ENCODE assay signal across 26 cellular contexts in genomic region chr1:219574484-219575087, GRCh38.
"Had no signal": no experiment of that assay in that cellular context is flagged by ENCODE, and none has a peak within 500 bp of the region (broad histone marks: within the 10 kb centered on the region; RNA-seq: fewer than 3 reads in every experiment).

No MANE protein-coding gene starts in this region.

- H3K4me3 ChIP-seq: body of pancreas, lower lobe of right lung, sigmoid colon, smooth muscle cell, testis, uterus had no signal

- H3K27ac Mint-ChIP-seq: activated CD4-positive, alpha-beta T cell treated with anti-CD3 and anti-CD28 coated beads, Interleukin-2, amount 10 ng/mL, durations not matched to agents 7 days and 5 days; activated CD8-positive, alpha-beta memory T cell treated with anti-CD3 and anti-CD28 coated beads, Interleukin-2, amount 10 ng/mL, durations not matched to agents 7 days and 5 days; activated CD8-positive, alpha-beta T cell treated with anti-CD3 and anti-CD28 coated beads for 36 hours; activated naive CD8-positive, alpha-beta T cell treated with anti-CD3 and anti-CD28 coated beads, Interleukin-2, amount 50 U/mL, for 24 hours; dendritic cell treated with granulocyte-macrophage colony-stimulating factor and Interleukin-4, amounts not matched to agents 40 ng/mL and 50 ng/mL, for 4 days; naive B cell; stimulated activated memory B cell treated with anti-CD40 and anti-IgM and Interleukin-4, amounts not matched to agents 10 μg/mL and 1 μg/mL and 100 μg/mL, for 72 hours had no signal

- ATAC-seq: activated CD8-positive, alpha-beta memory T cell treated with anti-CD3 and anti-CD28 coated beads, Interleukin-2, amount 10 ng/mL, durations not matched to agents 7 days and 5 days; activated CD8-positive, alpha-beta T cell treated with anti-CD3 and anti-CD28 coated beads for 36 hours; activated naive CD8-positive, alpha-beta T cell treated with anti-CD3 and anti-CD28 coated beads, Interleukin-2, amount 50 U/mL, for 24 hours; body of pancreas; foreskin keratinocyte; left lobe of liver; lower lobe of right lung; stimulated activated memory B cell treated with anti-CD40 and anti-IgM and Interleukin-4, amounts not matched to agents 10 μg/mL and 1 μg/mL and 100 μg/mL, for 72 hours had no signal

- H3K4me3 Mint-ChIP-seq: activated CD4-positive, alpha-beta T cell treated with anti-CD3 and anti-CD28 coated beads, Interleukin-2, amount 10 ng/mL, durations not matched to agents 7 days and 5 days; activated CD8-positive, alpha-beta memory T cell treated with anti-CD3 and anti-CD28 coated beads, Interleukin-2, amount 10 ng/mL, durations not matched to agents 7 days and 5 days; activated CD8-positive, alpha-beta T cell treated with anti-CD3 and anti-CD28 coated beads for 36 hours; activated naive CD8-positive, alpha-beta T cell treated with anti-CD3 and anti-CD28 coated beads, Interleukin-2, amount 50 U/mL, for 24 hours; dendritic cell treated with granulocyte-macrophage colony-stimulating factor and Interleukin-4, amounts not matched to agents 40 ng/mL and 50 ng/mL, for 4 days; naive B cell; neural crest cell; stimulated activated memory B cell treated with anti-CD40 and anti-IgM and Interleukin-4, amounts not matched to agents 10 μg/mL and 1 μg/mL and 100 μg/mL, for 72 hours had no signal

- H3K36me3 Mint-ChIP-seq: activated CD8-positive, alpha-beta memory T cell treated with anti-CD3 and anti-CD28 coated beads, Interleukin-2, amount 10 ng/mL, durations not matched to agents 7 days and 5 days; naive B cell; stimulated activated memory B cell treated with anti-CD40 and anti-IgM and Interleukin-4, amounts not matched to agents 10 μg/mL and 1 μg/mL and 100 μg/mL, for 72 hours had no signal

- H3K27me3 Mint-ChIP-seq: activated CD4-positive, alpha-beta T cell treated with anti-CD3 and anti-CD28 coated beads, Interleukin-2, amount 10 ng/mL, durations not matched to agents 7 days and 5 days; activated CD8-positive, alpha-beta memory T cell treated with anti-CD3 and anti-CD28 coated beads, Interleukin-2, amount 10 ng/mL, durations not matched to agents 7 days and 5 days; activated CD8-positive, alpha-beta T cell treated with anti-CD3 and anti-CD28 coated beads for 36 hours; activated naive CD8-positive, alpha-beta T cell treated with anti-CD3 and anti-CD28 coated beads, Interleukin-2, amount 50 U/mL, for 24 hours; naive B cell had no signal

- DNase-seq: activated CD4-positive, alpha-beta T cell treated with anti-CD3 and anti-CD28 coated beads, Interleukin-2, amount 10 ng/mL, durations not matched to agents 7 days and 5 days; activated CD4-positive, CD25-positive, alpha-beta regulatory T cell treated with anti-CD3 and anti-CD28 coated beads, Interleukin-2, amount 50 U/mL, for 72 hours; activated CD8-positive, alpha-beta memory T cell treated with anti-CD3 and anti-CD28 coated beads, Interleukin-2, amount 10 ng/mL, durations not matched to agents 7 days and 5 days; activated CD8-positive, alpha-beta T cell treated with anti-CD3 and anti-CD28 coated beads for 36 hours; activated effector memory CD4-positive, alpha-beta T cell treated with anti-CD3 and anti-CD28 coated beads, Interleukin-2, amount 50 U/mL, for 16 hours; activated naive CD4-positive, alpha-beta T cell treated with anti-CD3 and anti-CD28 coated beads, Interleukin-2, amount 50 U/mL, for 16 hours; activated naive CD8-positive, alpha-beta T cell treated with anti-CD3 and anti-CD28 coated beads, Interleukin-2, amount 50 U/mL, for 24 hours; activated T-cell treated with anti-CD3 and anti-CD28 coated beads for 4 hours; body of pancreas; effector CD4-positive, alpha-beta T cell; foreskin keratinocyte; kidney; lower lobe of right lung; naive B cell; posterior cingulate gyrus; sigmoid colon; stimulated activated CD4-positive, alpha-beta T cell treated with anti-CD3 and anti-CD28 coated beads, Interleukin-15, amount 100 ng/mL, for 24 hours; testis; trophoblast cell; uterus; WERI-Rb-1 had no signal

- H3K9me3 Mint-ChIP-seq: activated CD4-positive, alpha-beta T cell treated with anti-CD3 and anti-CD28 coated beads, Interleukin-2, amount 10 ng/mL, durations not matched to agents 7 days and 5 days; activated CD8-positive, alpha-beta T cell treated with anti-CD3 and anti-CD28 coated beads for 36 hours; neural crest cell had no signal

- H3K4me1 Mint-ChIP-seq: activated CD4-positive, alpha-beta T cell treated with anti-CD3 and anti-CD28 coated beads, Interleukin-2, amount 10 ng/mL, durations not matched to agents 7 days and 5 days; activated CD8-positive, alpha-beta memory T cell treated with anti-CD3 and anti-CD28 coated beads, Interleukin-2, amount 10 ng/mL, durations not matched to agents 7 days and 5 days; activated naive CD8-positive, alpha-beta T cell treated with anti-CD3 and anti-CD28 coated beads, Interleukin-2, amount 50 U/mL, for 24 hours; naive B cell; stimulated activated memory B cell treated with anti-CD40 and anti-IgM and Interleukin-4, amounts not matched to agents 10 μg/mL and 1 μg/mL and 100 μg/mL, for 72 hours had no signal
